In the genomic region with DNA sequence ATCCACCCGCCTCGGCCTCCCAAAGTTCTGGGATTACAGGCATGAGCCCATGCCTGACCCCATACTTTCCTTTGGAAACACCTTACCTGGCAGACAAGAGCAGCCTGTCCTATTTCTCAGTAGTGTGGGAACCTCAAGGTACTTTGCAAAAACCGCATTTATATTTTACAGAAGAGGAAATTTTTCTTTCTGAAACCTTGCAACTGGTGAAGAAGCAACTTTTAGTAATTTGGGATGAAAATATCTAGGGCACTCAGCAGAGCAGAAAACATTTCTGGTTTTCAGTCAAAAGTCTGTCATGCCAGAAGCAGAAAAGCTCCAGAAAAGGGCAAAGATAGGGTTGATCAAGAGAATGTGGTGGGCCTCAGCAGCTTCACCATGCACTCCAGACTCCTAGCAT, we compare ENCODE assay signal across 20 cellular contexts. TPM values are rescaled to one million over a fixed set of nuclear protein-coding genes. Genes with fewer than 3 reads are reported as not detected.
"Had no signal": no experiment of that assay in that cellular context is flagged by ENCODE, and none has a peak within 500 bp of the region (broad histone marks: within the 10 kb centered on the region; RNA-seq: fewer than 3 reads in every experiment).

No MANE protein-coding gene starts in this region.

- H3K36me3 ChIP-seq: cardiac muscle cell, right atrium auricular region had no signal

- H3K4me3 Mint-ChIP-seq: nephron had no signal

- H3K27me3 ChIP-seq: cardiac muscle cell, dorsolateral prefrontal cortex, hepatocyte, left lung, right atrium auricular region had no signal

- H3K4me2 ChIP-seq: hepatocyte had no signal

- ATAC-seq: left lung, T-cell had no signal

- H3K4me3 ChIP-seq: cardiac muscle cell, dorsolateral prefrontal cortex, hepatocyte, left lung, right atrium auricular region, skin epidermis had no signal

- H3K27ac ChIP-seq: cardiac muscle cell, dorsolateral prefrontal cortex, hepatocyte, left lung, right atrium auricular region had no signal

- H3K27ac Mint-ChIP-seq: nephron, progenitor cell of endocrine pancreas had no signal

- H3K4me1 ChIP-seq: left lung, right atrium auricular region had no signal

- H3K27me3 Mint-ChIP-seq: progenitor cell of endocrine pancreas, T-cell had no signal

- DNase-seq: activated CD4-positive, CD25-positive, alpha-beta regulatory T cell treated with anti-CD3 and anti-CD28 coated beads, Interleukin-2, amount 50 U/mL, for 72 hours; activated naive CD4-positive, alpha-beta T cell treated with Interleukin-2 at 50 U/mL for 16 hours; dorsolateral prefrontal cortex; erythroblast; left lung; mammary epithelial cell; occipital lobe; stimulated activated CD4-positive, alpha-beta T cell treated with anti-CD3 and anti-CD28 coated beads, Interleukin-15, amount 100 ng/mL, for 24 hours; stimulated activated CD4-positive, alpha-beta T cell treated with anti-CD3 and anti-CD28 coated beads, Interleukin-4, amount 100 ng/mL, for 1 hour; stimulated activated naive CD4-positive, alpha-beta T cell treated with Interleukin-2 at 50 U/mL for 16 hours; substantia nigra; T-cell; T1000; trophoblast cell had no signal

RNA-seq across cellular contexts. Expression of a gene that starts 21.2 kb away (rescaled TPM):
- polyA plus RNA-seq: mammary epithelial cell had no signal
